Comparison of ENCODE assay signal across 1 cellular context in the genomic region with DNA sequence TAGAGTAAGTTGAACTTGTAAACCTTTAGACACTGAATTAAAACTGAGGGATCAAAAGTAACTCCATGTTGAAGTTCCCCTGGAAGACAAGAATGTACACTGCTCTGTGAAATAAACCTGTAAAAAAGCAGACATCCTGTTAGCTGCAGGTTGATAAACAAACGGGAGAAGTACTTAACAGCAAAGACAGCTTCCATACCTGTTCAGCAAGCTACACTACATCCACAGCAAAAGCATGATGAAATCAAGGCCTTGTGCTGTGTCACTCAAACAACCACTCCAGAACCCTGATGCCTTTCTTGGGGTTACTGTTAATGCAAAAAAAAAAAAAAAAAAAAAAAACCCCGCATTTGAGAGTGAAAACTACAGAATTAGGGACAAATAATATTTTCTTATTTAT.
TF ChIP-seq lines count a peak whose summit lies in the region.

No MANE protein-coding gene starts in this region.

TF ChIP-seq in GM23338, 12 proteins besides CTCF, POLR2A, EP300 and RAD21 (continued from another document):
- TF ChIP-seq, protein P1, sequence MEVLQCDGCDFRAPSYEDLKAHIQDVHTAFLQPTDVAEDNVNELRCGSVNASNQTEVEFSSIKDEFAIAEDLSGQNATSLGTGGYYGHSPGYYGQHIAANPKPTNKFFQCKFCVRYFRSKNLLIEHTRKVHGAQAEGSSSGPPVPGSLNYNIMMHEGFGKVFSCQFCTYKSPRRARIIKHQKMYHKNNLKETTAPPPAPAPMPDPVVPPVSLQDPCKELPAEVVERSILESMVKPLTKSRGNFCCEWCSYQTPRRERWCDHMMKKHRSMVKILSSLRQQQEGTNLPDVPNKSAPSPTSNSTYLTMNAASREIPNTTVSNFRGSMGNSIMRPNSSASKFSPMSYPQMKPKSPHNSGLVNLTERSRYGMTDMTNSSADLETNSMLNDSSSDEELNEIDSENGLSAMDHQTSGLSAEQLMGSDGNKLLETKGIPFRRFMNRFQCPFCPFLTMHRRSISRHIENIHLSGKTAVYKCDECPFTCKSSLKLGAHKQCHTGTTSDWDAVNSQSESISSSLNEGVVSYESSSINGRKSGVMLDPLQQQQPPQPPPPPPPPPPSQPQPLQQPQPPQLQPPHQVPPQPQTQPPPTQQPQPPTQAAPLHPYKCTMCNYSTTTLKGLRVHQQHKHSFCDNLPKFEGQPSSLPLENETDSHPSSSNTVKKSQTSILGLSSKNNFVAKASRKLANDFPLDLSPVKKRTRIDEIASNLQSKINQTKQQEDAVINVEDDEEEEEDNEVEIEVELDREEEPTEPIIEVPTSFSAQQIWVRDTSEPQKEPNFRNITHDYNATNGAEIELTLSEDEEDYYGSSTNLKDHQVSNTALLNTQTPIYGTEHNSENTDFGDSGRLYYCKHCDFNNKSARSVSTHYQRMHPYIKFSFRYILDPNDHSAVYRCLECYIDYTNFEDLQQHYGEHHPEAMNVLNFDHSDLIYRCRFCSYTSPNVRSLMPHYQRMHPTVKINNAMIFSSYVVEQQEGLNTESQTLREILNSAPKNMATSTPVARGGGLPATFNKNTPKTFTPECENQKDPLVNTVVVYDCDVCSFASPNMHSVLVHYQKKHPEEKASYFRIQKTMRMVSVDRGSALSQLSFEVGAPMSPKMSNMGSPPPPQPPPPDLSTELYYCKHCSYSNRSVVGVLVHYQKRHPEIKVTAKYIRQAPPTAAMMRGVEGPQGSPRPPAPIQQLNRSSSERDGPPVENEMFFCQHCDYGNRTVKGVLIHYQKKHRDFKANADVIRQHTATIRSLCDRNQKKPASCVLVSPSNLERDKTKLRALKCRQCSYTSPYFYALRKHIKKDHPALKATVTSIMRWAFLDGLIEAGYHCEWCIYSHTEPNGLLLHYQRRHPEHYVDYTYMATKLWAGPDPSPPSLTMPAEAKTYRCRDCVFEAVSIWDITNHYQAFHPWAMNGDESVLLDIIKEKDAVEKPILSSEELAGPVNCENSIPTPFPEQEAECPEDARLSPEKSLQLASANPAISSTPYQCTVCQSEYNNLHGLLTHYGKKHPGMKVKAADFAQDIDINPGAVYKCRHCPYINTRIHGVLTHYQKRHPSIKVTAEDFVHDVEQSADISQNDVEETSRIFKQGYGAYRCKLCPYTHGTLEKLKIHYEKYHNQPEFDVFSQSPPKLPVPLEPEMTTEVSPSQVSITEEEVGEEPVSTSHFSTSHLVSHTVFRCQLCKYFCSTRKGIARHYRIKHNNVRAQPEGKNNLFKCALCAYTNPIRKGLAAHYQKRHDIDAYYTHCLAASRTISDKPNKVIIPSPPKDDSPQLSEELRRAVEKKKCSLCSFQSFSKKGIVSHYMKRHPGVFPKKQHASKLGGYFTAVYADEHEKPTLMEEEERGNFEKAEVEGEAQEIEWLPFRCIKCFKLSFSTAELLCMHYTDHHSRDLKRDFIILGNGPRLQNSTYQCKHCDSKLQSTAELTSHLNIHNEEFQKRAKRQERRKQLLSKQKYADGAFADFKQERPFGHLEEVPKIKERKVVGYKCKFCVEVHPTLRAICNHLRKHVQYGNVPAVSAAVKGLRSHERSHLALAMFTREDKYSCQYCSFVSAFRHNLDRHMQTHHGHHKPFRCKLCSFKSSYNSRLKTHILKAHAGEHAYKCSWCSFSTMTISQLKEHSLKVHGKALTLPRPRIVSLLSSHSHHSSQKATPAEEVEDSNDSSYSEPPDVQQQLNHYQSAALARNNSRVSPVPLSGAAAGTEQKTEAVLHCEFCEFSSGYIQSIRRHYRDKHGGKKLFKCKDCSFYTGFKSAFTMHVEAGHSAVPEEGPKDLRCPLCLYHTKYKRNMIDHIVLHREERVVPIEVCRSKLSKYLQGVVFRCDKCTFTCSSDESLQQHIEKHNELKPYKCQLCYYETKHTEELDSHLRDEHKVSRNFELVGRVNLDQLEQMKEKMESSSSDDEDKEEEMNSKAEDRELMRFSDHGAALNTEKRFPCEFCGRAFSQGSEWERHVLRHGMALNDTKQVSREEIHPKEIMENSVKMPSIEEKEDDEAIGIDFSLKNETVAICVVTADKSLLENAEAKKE (CRISPR knock-in tag; IDR thresholded peaks at IDR 0.05) = no peak
- TF ChIP-seq ZNF114 (CRISPR knock-in tag; IDR thresholded peaks at IDR 0.05) = no peak
- TF ChIP-seq, protein P2, sequence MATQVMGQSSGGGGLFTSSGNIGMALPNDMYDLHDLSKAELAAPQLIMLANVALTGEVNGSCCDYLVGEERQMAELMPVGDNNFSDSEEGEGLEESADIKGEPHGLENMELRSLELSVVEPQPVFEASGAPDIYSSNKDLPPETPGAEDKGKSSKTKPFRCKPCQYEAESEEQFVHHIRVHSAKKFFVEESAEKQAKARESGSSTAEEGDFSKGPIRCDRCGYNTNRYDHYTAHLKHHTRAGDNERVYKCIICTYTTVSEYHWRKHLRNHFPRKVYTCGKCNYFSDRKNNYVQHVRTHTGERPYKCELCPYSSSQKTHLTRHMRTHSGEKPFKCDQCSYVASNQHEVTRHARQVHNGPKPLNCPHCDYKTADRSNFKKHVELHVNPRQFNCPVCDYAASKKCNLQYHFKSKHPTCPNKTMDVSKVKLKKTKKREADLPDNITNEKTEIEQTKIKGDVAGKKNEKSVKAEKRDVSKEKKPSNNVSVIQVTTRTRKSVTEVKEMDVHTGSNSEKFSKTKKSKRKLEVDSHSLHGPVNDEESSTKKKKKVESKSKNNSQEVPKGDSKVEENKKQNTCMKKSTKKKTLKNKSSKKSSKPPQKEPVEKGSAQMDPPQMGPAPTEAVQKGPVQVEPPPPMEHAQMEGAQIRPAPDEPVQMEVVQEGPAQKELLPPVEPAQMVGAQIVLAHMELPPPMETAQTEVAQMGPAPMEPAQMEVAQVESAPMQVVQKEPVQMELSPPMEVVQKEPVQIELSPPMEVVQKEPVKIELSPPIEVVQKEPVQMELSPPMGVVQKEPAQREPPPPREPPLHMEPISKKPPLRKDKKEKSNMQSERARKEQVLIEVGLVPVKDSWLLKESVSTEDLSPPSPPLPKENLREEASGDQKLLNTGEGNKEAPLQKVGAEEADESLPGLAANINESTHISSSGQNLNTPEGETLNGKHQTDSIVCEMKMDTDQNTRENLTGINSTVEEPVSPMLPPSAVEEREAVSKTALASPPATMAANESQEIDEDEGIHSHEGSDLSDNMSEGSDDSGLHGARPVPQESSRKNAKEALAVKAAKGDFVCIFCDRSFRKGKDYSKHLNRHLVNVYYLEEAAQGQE (IDR thresholded peaks at IDR 0.05; ENCODE audit: unreplicated experiment) = no peak
- TF ChIP-seq ZNF331 (CRISPR knock-in tag; IDR thresholded peaks at IDR 0.05; ENCODE audit: low read depth) = no peak
- no peak for TF ChIP-seq EZH2phosphoT487 (IDR thresholded peaks at IDR 0.05; ENCODE audit: unreplicated experiment)
